8 cellular contexts compared by ENCODE assay signal in the genomic region with DNA sequence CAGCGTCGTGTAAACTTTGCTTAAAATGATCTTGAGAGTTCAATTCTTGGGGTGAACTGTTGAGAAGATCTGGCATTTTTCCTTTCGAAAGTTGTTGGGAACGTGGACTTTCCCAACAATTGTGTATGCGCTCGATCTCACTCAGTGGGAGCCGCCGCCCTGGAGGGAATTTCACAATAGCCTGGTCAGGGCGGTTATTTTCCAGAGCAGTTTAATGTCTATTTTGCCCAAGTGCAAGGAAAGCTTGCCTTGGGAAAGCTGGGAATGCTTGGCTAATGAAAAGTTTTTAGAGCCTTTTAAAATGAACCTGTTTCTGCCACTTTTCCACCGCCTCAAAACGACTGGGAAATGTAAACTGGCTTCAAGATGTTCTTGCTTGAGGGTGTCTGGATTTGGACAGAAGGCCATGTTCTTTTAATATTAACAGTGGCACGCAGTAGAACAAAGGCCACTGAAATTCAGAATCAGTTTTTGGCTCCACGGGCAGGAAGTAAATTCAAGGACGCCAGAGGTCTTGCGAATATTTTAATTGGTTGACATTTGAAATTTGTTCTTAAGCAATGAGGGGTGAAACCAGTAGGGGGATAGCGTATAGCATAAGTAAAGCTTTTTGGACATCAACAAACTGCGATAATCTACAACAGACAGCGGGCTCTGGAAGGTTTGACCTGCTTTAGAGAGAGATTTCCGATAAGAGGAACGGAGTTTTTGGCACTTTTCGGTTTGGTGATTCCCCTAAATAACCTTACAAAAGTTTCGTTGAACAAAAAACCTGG. TPM values are rescaled to one million over a fixed set of nuclear protein-coding genes. Genes with fewer than 3 reads are reported as not detected.
A peak's percentile ranks its signal among the peaks of the same experiment; 100 is the strongest.
DNase-seq lines count a peak whose midpoint lies in the region; ATAC-seq, FAIRE-seq and TF ChIP-seq lines count a peak whose summit lies in the region.

No MANE protein-coding gene starts in this region.

- no peaks in the 10 kb centered on the region for H3K36me3 ChIP-seq in BJ (ENCODE audit: control insufficient read depth, insufficient read depth, low read length)
- H3K36me3 ChIP-seq in kidney (ENCODE audit: control insufficient read depth in 1 of 2, insufficient read depth in 2 of 2, low read length in 2 of 2): no peaks in the 10 kb centered on the region

- no peak for FAIRE-seq in kidney (lab: Jason Lieb, UNC)

- no peak for ATAC-seq in GM18505 (IDR thresholded peaks at IDR 0.05; ENCODE audit: unreplicated experiment)

- POLR2A ChIA-PET in BJ (lab: Charles Lee): interaction anchor here (0.6 to 1.0 kb wide), 2 partner anchors 10 to 204 kb away, joined by 3 to 4 read pairs; no protein-coding TSS in a partner anchor

- H3K27ac ChIP-seq in kidney (ENCODE audit: low read depth in 2 of 2, low read length in 2 of 2): peak overlapping the region; percentile 99

- CTCF ChIA-PET in BJ (lab: Yijun Ruan, JAX): interaction anchor here (0.6 to 4.2 kb wide), 10 partner anchors 11 to 61 kb away, joined by 3 to 31 read pairs (median 3); no protein-coding TSS in a partner anchor

- peak overlapping the region; percentile 57 to 87 for H3K9ac ChIP-seq in kidney (ENCODE audit: low read length in 2 of 2)

- no peaks in the 10 kb centered on the region for H3K27me3 ChIP-seq in BJ (ENCODE audit: control insufficient read depth, insufficient read depth, low read length)

- TF ChIP-seq CTCF in BJ (IDR thresholded peaks at IDR 0.05; ENCODE audit: insufficient read depth, low read depth, low read length): peak; percentile 47
- peak; percentile 19 for TF ChIP-seq CTCF in kidney (IDR thresholded peaks at IDR 0.05; ENCODE audit: borderline replicate concordance, extremely low read depth, insufficient read depth)

- no peak for DNase-seq in BJ (ENCODE audit: low read depth)
- peak; percentile 32 for DNase-seq in HuH-7.5 (ENCODE audit: low spot score)
- peak; percentile 29 to 55 for DNase-seq in SHP77 (lab: John Stamatoyannopoulos, UW)
- DNase-seq in central memory CD4-positive, alpha-beta T cell: peak; percentile 70
- no peak for DNase-seq in kidney
- DNase-seq in stimulated activated CD8-positive, alpha-beta memory T cell treated with anti-CD3 and anti-CD28 coated beads, Interleukin-4, amount 100 ng/mL, for 48 hours: peak; percentile 41
- DNase-seq in NCI-H774 (lab: John Stamatoyannopoulos, UW): no peak

- TF ChIP-seq POLR2A in GM18505 (IDR thresholded peaks at IDR 0.05; ENCODE audit: borderline replicate concordance, extremely low read depth, insufficient read depth, insufficient read length): peak; percentile 66

- no peaks in the 10 kb centered on the region for H3K9me3 ChIP-seq in kidney (ENCODE audit: control insufficient read depth in 1 of 2, low read length in 2 of 2)

- peaks cover 6 to 17% of the 10 kb centered on the region in 2 donors for H3K4me1 ChIP-seq in kidney (ENCODE audit: control insufficient read depth in 1 of 2, insufficient read depth in 1 of 2, low read depth in 1 of 2, low read length in 2 of 2)

- intact Hi-C loops in kidney (cut with DNase I): no loop called here

- H3K4me3 ChIP-seq in BJ (ENCODE audit: low read depth, low read length) (peak overlapping the region; percentile 70), kidney (ENCODE audit: low read length in 2 of 2) (peak overlapping the region; percentile 76 to 87)

RNA-seq across cellular contexts. Expression of a gene that starts 1.2 kb away (rescaled TPM):
- polyA plus RNA-seq in BJ (2011; rRNA removed): 28.8 and 35.6 TPM in 2 replicates
- polyA minus RNA-seq in BJ (2011; rRNA and poly(A)+ RNA removed): 76.8 and 78.5 TPM in 2 replicates
- 263 TPM for total RNA-seq in kidney
- polyA plus RNA-seq in kidney (ENCODE audit: insufficient read depth, low read depth, low replicate concordance): 47.2 TPM

RNA-seq across cellular contexts. Expression of a gene that starts 45.3 kb away (rescaled TPM):
- polyA plus RNA-seq in BJ (2011; rRNA removed) (25.2 and 80.0 TPM in 2 replicates), kidney (ENCODE audit: insufficient read depth, low read depth, low replicate concordance) (309 TPM)
- 3.8 and 4.0 TPM in 2 replicates for polyA minus RNA-seq in BJ (2011; rRNA and poly(A)+ RNA removed)
- total RNA-seq in kidney: 101 TPM

RNA-seq across cellular contexts. Expression of a gene that starts 45.7 kb away (rescaled TPM):
- polyA plus RNA-seq in BJ (2011; rRNA removed) (3.0 and 6.9 TPM in 2 replicates), kidney (ENCODE audit: insufficient read depth, low read depth, low replicate concordance) (4.0 TPM)
- polyA minus RNA-seq in BJ (2011; rRNA and poly(A)+ RNA removed): 7.2 and 7.8 TPM in 2 replicates
- 30.1 TPM for total RNA-seq in kidney

Comparison
In these comparisons a context has a peak if more than half of its experiments do, and no peak if none do; other contexts are left out.
1. DNase-seq: peak in HuH-7.5 (single experiment), SHP77 (2 of 2), central memory CD4-positive, alpha-beta T cell (single experiment) and stimulated activated CD8-positive, alpha-beta memory T cell treated with anti-CD3 and anti-CD28 coated beads, Interleukin-4, amount 100 ng/mL, for 48 hours (single experiment); none in BJ (single experiment), kidney (single experiment) and NCI-H774 (single experiment).